In the genomic region with DNA sequence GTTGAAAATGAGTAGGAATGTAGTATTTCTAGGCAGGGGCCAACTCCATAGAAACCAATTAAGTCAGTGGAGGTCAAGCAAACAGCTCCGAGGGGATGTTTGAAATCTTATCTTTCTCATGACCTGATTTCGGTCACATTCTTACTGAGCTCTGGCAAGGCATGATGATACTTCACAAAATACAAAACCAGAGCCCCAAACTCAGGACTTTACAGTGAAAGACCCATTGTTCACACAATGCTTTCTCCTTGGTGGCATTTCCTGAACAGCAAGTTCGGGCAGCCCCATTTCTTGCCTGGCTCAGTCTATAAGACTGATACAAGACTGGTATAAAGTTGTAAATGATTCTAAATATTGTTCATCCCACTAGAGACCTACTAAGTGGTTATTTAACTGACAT, we compare ENCODE assay signal across 26 cellular contexts. TPM values are rescaled to one million over a fixed set of nuclear protein-coding genes. Genes with fewer than 3 reads are reported as not detected.
DNase-seq lines count a peak whose midpoint lies in the region; ATAC-seq, FAIRE-seq and TF ChIP-seq lines count a peak whose summit lies in the region.
"Had no signal": no experiment of that assay in that cellular context is flagged by ENCODE, and none has a peak within 500 bp of the region (broad histone marks: within the 10 kb centered on the region; RNA-seq: fewer than 3 reads in every experiment).

No MANE protein-coding gene starts in this region.

- H3K4me1 ChIP-seq in mesendoderm (ENCODE audit: control insufficient read depth, low read depth, low read length) (peaks cover 3% of the 10 kb centered on the region), testis (peaks cover 17% of the 10 kb centered on the region)
- H3K4me1 ChIP-seq: BLaER1 treated with 17β-estradiol and CSF1 and Interleukin-3, amounts not matched to agents 10 nM and 100 nM; Peyer's patch had no signal

- H3K23ac ChIP-seq in mesendoderm (ENCODE audit: low read length) = no peak overlapping the region

- no peak overlapping the region for H3K4ac ChIP-seq in mesendoderm (ENCODE audit: low read depth, low read length)

- H2BK5ac ChIP-seq in mesendoderm (ENCODE audit: low read length) = no peak overlapping the region

- DNase-seq in bronchial epithelial cell (ENCODE audit: low read depth) (peak; percentile 55), fibroblast of pulmonary artery (ENCODE audit: low read depth) (peak; percentile 23), mesendoderm (peak; percentile 79), testis (peak; percentile 33), cardiac septum (ENCODE audit: low spot score) (no peak), GM20000 (ENCODE audit: low spot score) (no peak), AML-193 (lab: John Stamatoyannopoulos, UW) (no peak)
- DNase-seq: Calu3; CD4-positive, alpha-beta memory T cell; DMS153; MM.1S; NCI-H1048; NCI-H1417 treated with DMSO at 0.1 percent for 48 hours; NCI-H187; NCI-H446; NCI-H526; Peyer's patch had no signal

- H3K36me3 ChIP-seq in bronchial epithelial cell (ENCODE audit: control insufficient read depth, insufficient read depth, low read length) = no peaks in the 10 kb centered on the region
- H3K36me3 ChIP-seq in mesendoderm (ENCODE audit: control insufficient read depth, insufficient read depth, low read length) = no peaks in the 10 kb centered on the region
- no peaks in the 10 kb centered on the region for H3K36me3 ChIP-seq in testis (ENCODE audit: low read depth, missing control alignments)
- H3K36me3 ChIP-seq: BLaER1 treated with 17β-estradiol and CSF1 and Interleukin-3, amounts not matched to agents 10 nM and 100 nM; Peyer's patch; SJSA1 had no signal

- no peaks in the 10 kb centered on the region for H3K79me1 ChIP-seq in mesendoderm (ENCODE audit: low read length)

- H2BK15ac ChIP-seq in mesendoderm (replicated peaks; ENCODE audit: low read depth) = no peak overlapping the region

- no peak overlapping the region for H4K8ac ChIP-seq in mesendoderm (ENCODE audit: low read depth, low read length)

- H3K79me2 ChIP-seq in mesendoderm (ENCODE audit: control insufficient read depth, insufficient read depth, low read length) = no peaks in the 10 kb centered on the region

- no peak overlapping the region for H3K56ac ChIP-seq in mesendoderm (ENCODE audit: low read length)

- no peak overlapping the region for H2BK120ac ChIP-seq in mesendoderm (ENCODE audit: low read depth, low read length)

- no peak overlapping the region for H3K9ac ChIP-seq in mesendoderm (ENCODE audit: low read length)
- H3K9ac ChIP-seq: BLaER1 treated with 17β-estradiol and CSF1 and Interleukin-3, amounts not matched to agents 10 nM and 100 nM had no signal

- WGBS in mesendoderm (ENCODE audit: extremely low coverage, insufficient coverage, low lambda C conversion rate) = no CpG with 5 or more reads among the region's 3 CpGs
- 48 to 71% methylated on average over 3 of the region's 3 CpGs for WGBS in testis, 2 donors

- intact Hi-C loops in testis (cut with DNase I; ENCODE audit: low total_unique reads) (no loop called here), cardiac septum (cut with DNase I) (no loop called here)

- TF ChIP-seq CTCF in bronchial epithelial cell (IDR thresholded peaks at IDR 0.05; ENCODE audit: insufficient read depth, low read length, severe bottlenecking) = no peak
- no peak for TF ChIP-seq CTCF in fibroblast of pulmonary artery (IDR thresholded peaks at IDR 0.05; ENCODE audit: low read length, missing control alignments)
- TF ChIP-seq CTCF in testis (IDR thresholded peaks at IDR 0.05) = no peak
- TF ChIP-seq CTCF in GM20000 (IDR thresholded peaks at IDR 0.05; ENCODE audit: extremely low read depth, missing control alignments) = no peak

- H3K27me3 ChIP-seq in bronchial epithelial cell (ENCODE audit: control insufficient read depth, insufficient read depth, low read length) = no peaks in the 10 kb centered on the region
- H3K27me3 ChIP-seq in mesendoderm (ENCODE audit: insufficient read depth, low read length, poor library complexity) = no peaks in the 10 kb centered on the region
- no peaks in the 10 kb centered on the region for H3K27me3 ChIP-seq in testis
- H3K27me3 ChIP-seq: BLaER1 treated with 17β-estradiol and CSF1 and Interleukin-3, amounts not matched to agents 10 nM and 100 nM; Peyer's patch; SJSA1 had no signal

- TF ChIP-seq POLR2A in testis (IDR thresholded peaks at IDR 0.05) = no peak

- H2AK5ac ChIP-seq in mesendoderm (ENCODE audit: low read length) = no peak overlapping the region

- no peak overlapping the region for H3K4me3 ChIP-seq in bronchial epithelial cell (ENCODE audit: low read depth, low read length)
- H3K4me3 ChIP-seq in fibroblast of pulmonary artery (replicated peaks; ENCODE audit: low read depth, low read length) = no peak overlapping the region
- H3K4me3 ChIP-seq in mesendoderm (ENCODE audit: low read length) = no peak overlapping the region
- no peak overlapping the region for H3K4me3 ChIP-seq in testis
- H3K4me3 ChIP-seq: BLaER1 treated with 17β-estradiol and CSF1 and Interleukin-3, amounts not matched to agents 10 nM and 100 nM; GM23338; K562; Peyer's patch; SJSA1 had no signal

- no peak for ATAC-seq in HG03108 (IDR thresholded peaks at IDR 0.05; ENCODE audit: unreplicated experiment)
- ATAC-seq: GM23338, HepG2, K562 had no signal

- no peaks in the 10 kb centered on the region for H3K9me3 ChIP-seq in testis
- H3K9me3 ChIP-seq: BLaER1 treated with 17β-estradiol and CSF1 and Interleukin-3, amounts not matched to agents 10 nM and 100 nM; Peyer's patch; SJSA1 had no signal

- FAIRE-seq in bronchial epithelial cell (lab: Jason Lieb, UNC) = no peak
- FAIRE-seq: G401.6, GM12892, HepG2, K562 had no signal

- H3K27ac ChIP-seq in mesendoderm (ENCODE audit: low read depth, low read length) = no peak overlapping the region
- peak overlapping the region in 1 of 2 donors; percentile 18 for H3K27ac ChIP-seq in testis
- H3K27ac ChIP-seq: BLaER1 treated with 17β-estradiol and CSF1 and Interleukin-3, amounts not matched to agents 10 nM and 100 nM; Peyer's patch; SJSA1 had no signal

- H4K5ac ChIP-seq in mesendoderm (ENCODE audit: low read length) = no peak overlapping the region

- H3K4me2 ChIP-seq in mesendoderm (ENCODE audit: low read length) = no peak overlapping the region
- H3K4me2 ChIP-seq: BLaER1 treated with 17β-estradiol and CSF1 and Interleukin-3, amounts not matched to agents 10 nM and 100 nM; GM23338 had no signal

- no peak overlapping the region for H3K18ac ChIP-seq in mesendoderm (ENCODE audit: low read length)

RNA-seq across cellular contexts. Expression of gene LAMA1, which starts 53.3 kb away (rescaled TPM):
- total RNA-seq in bronchial epithelial cell = 0.64 and 1.8 TPM in 2 replicates
- polyA plus RNA-seq in mesendoderm (2013, experiment 1 of 2) = 13.5 TPM
- polyA plus RNA-seq in mesendoderm (2013, experiment 2 of 2) = 13.6 TPM
- 100 to 1,000 TPM; 141 to 146 TPM for total RNA-seq in testis
- polyA plus RNA-seq in testis (ENCODE audit: insufficient read depth, low read depth, low replicate concordance) = 35.7 TPM
- 0.40 TPM for total RNA-seq in cardiac septum
- total RNA-seq: Calu3; CD4-positive, alpha-beta memory T cell; OCI-LY7 had no signal
- polyA plus RNA-seq: CD4-positive, alpha-beta memory T cell; K562 had no signal

Comparison
In these comparisons a context has a peak if more than half of its experiments do, and no peak if none do; other contexts are left out.
1. DNase-seq: peak in bronchial epithelial cell (single experiment), fibroblast of pulmonary artery (single experiment), mesendoderm (single experiment) and testis (single experiment); none in cardiac septum (single experiment), GM20000 (single experiment) and AML-193 (0 of 2).
2. RNA of gene LAMA1, which starts 53.3 kb away (total RNA-seq): 141 to 146 TPM in testis; 0.64 to 1.8 TPM in bronchial epithelial cell and 0.40 TPM in cardiac septum (single experiment); every median in the first group is over 10 times any median in the second.